ENCODE assay signal across 1 cellular context in the genomic region with DNA sequence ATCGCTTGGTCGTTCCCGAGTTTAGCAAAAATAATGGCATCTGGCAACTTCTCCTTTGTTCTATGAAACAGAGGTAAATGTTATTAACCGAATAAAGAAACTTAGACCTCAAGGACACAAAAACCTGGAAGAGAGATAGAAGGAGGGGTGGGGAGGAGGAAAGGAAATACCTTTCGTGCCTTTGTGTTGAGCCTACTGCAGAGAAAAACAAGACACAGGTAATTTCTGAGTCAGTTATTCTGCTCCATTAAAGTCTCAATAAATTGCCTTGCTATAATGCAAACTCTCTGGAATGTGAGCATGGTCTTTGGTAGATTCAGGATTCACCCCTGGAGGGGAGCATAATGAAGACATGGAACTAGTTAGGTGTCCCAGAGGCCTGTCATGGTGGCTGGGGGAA.
TF ChIP-seq lines count a peak whose summit lies in the region.

No MANE protein-coding gene starts in this region.

TF ChIP-seq in GM23338, 12 proteins besides CTCF, POLR2A, EP300 and RAD21 (continued from another document):
- TF ChIP-seq, protein P1, sequence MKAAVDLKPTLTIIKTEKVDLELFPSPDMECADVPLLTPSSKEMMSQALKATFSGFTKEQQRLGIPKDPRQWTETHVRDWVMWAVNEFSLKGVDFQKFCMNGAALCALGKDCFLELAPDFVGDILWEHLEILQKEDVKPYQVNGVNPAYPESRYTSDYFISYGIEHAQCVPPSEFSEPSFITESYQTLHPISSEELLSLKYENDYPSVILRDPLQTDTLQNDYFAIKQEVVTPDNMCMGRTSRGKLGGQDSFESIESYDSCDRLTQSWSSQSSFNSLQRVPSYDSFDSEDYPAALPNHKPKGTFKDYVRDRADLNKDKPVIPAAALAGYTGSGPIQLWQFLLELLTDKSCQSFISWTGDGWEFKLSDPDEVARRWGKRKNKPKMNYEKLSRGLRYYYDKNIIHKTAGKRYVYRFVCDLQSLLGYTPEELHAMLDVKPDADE (IDR thresholded peaks at IDR 0.05), result no peak
- TF ChIP-seq CREB1 (CRISPR knock-in tag; IDR thresholded peaks at IDR 0.05; ENCODE audit: low read depth), result no peak
- TF ChIP-seq, protein P2, sequence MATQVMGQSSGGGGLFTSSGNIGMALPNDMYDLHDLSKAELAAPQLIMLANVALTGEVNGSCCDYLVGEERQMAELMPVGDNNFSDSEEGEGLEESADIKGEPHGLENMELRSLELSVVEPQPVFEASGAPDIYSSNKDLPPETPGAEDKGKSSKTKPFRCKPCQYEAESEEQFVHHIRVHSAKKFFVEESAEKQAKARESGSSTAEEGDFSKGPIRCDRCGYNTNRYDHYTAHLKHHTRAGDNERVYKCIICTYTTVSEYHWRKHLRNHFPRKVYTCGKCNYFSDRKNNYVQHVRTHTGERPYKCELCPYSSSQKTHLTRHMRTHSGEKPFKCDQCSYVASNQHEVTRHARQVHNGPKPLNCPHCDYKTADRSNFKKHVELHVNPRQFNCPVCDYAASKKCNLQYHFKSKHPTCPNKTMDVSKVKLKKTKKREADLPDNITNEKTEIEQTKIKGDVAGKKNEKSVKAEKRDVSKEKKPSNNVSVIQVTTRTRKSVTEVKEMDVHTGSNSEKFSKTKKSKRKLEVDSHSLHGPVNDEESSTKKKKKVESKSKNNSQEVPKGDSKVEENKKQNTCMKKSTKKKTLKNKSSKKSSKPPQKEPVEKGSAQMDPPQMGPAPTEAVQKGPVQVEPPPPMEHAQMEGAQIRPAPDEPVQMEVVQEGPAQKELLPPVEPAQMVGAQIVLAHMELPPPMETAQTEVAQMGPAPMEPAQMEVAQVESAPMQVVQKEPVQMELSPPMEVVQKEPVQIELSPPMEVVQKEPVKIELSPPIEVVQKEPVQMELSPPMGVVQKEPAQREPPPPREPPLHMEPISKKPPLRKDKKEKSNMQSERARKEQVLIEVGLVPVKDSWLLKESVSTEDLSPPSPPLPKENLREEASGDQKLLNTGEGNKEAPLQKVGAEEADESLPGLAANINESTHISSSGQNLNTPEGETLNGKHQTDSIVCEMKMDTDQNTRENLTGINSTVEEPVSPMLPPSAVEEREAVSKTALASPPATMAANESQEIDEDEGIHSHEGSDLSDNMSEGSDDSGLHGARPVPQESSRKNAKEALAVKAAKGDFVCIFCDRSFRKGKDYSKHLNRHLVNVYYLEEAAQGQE (IDR thresholded peaks at IDR 0.05; ENCODE audit: unreplicated experiment), result no peak
- TF ChIP-seq JUNB (IDR thresholded peaks at IDR 0.05; ENCODE audit: unreplicated experiment), result no peak
- no peak for TF ChIP-seq EZH2 (IDR thresholded peaks at IDR 0.05; ENCODE audit: low read depth, unreplicated experiment)
- TF ChIP-seq NANOG (IDR thresholded peaks at IDR 0.05; ENCODE audit: borderline replicate concordance), result no peak
- TF ChIP-seq ZNF462 (CRISPR knock-in tag; IDR thresholded peaks at IDR 0.05), result no peak
